ENCODE assay signal across 1 cellular context in the genomic region with DNA sequence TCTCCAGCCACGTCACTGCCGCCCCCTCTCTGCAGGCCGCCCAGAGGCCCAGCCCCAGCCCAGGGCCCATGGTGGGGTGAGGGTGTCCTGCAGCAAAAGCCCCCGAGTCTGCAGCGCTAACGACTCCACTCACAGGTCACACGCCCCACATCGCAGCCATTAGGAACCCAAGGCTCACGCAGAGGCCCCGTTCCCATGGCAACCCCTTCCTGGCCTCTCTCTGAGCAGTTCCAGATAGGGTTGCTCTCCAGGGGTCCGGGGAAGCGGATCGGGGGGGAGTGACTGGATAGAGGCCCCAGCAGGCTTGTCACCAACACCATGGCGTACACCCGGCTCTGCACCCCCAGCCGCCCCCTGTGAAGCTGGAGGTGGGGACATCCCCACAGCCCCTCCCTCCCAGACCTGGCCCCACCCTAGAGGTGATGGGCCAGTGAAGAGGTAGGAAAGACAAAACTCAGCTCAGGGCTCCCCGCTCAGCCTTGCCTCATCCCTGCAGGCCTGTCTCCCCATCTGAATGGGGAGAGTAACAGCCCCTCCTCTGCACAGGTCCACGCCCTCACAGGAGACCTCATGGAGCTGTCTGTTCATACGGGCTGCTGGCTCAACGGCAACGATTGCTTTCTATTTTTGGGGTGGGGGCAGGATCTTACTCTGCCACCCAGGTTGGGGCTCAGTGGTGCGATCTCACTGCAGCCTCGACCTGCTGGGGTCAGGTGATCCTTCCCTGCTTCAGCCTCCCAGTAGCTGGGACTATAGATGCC.
A peak's percentile ranks its signal among the peaks of the same experiment; 100 is the strongest.
TF ChIP-seq lines count a peak whose summit lies in the region.

No MANE protein-coding gene starts in this region.

TF ChIP-seq in H1, 55 proteins besides CTCF, POLR2A, EP300 and RAD21 (continued from another document):
- TF ChIP-seq CHD2 (IDR thresholded peaks at IDR 0.05; ENCODE audit: low read length) (no peak), ASH2L (IDR thresholded peaks at IDR 0.05; ENCODE audit: low read length) (peak; percentile 41), SIRT6 (IDR thresholded peaks at IDR 0.05; ENCODE audit: low read length) (no peak)
